Comparison of ENCODE assay signal across 8 cellular contexts in the genomic region with DNA sequence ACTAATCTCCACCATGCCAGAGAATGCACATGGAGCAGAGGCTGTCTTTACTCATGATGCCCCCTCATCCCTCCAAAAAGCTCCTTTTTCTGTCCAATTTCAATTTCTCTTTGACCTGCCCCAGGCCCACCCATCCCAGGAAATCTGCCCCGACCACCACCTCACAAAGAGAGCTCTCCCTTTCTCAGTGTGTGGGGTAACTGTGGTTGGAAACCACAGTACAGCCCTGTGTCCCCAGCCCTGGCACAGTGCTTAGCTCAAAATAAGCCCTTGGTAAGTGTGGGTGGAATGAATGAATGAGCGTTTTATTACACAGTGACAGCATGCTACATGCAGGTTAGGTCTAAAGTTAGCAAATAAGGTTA.
DNase-seq lines count a peak whose midpoint lies in the region; ATAC-seq and TF ChIP-seq lines count a peak whose summit lies in the region.

No MANE protein-coding gene starts in this region.

- H3K4me3 ChIP-seq in MM.1S (ENCODE audit: low read length) (no peak overlapping the region), coronary artery (no peak overlapping the region)

- H3K27ac ChIP-seq in MM.1S (ENCODE audit: low read length) (peak overlapping the region; percentile 96), layer of hippocampus (ENCODE audit: low read depth, low read length) (peak overlapping the region; percentile 14), coronary artery (peak overlapping the region in 1 of 2 donors; percentile 80)

- DNase-seq in MM.1S (peak; percentile 69), NCI-H1417 treated with DMSO at 0.1 percent for 48 hours (lab: John Stamatoyannopoulos, UW) (no peak), DMS79 treated with DMSO at 0.1 percent for 48 hours (lab: John Stamatoyannopoulos, UW) (no peak), T-helper 9 cell (no peak), coronary artery (ENCODE audit: low spot score) (no peak)

- TF ChIP-seq CTCF in MM.1S (IDR thresholded peaks at IDR 0.05; ENCODE audit: low read length), result no peak
- TF ChIP-seq CTCF in coronary artery (IDR thresholded peaks at IDR 0.05), result no peak

- no peaks in the 10 kb centered on the region for H3K36me3 ChIP-seq in MM.1S (replicated peaks; ENCODE audit: insufficient read depth, low read length)

- no peaks in the 10 kb centered on the region for H3K79me2 ChIP-seq in MM.1S (ENCODE audit: low read length)

- peaks cover 31% of the 10 kb centered on the region for H3F3A ChIP-seq in MM.1S (ENCODE audit: insufficient read depth, low read length)

- H3K9me2 ChIP-seq in MM.1S (replicated peaks; ENCODE audit: insufficient read depth, low read length), result no peaks in the 10 kb centered on the region

- no peaks in the 10 kb centered on the region for H4K20me1 ChIP-seq in MM.1S (ENCODE audit: insufficient read depth, low read length)

- peak overlapping the region; percentile 74 for H2AFZ ChIP-seq in MM.1S (ENCODE audit: low read length)

- no peaks in the 10 kb centered on the region for H3K9me3 ChIP-seq in MM.1S (replicated peaks; ENCODE audit: insufficient read depth, low read length)

- peak overlapping the region; percentile 58 for H3K9ac ChIP-seq in MM.1S (ENCODE audit: low read length)

- ATAC-seq in GM18858 (IDR thresholded peaks at IDR 0.05; ENCODE audit: unreplicated experiment) (peak; percentile 24), GM21825 (IDR thresholded peaks at IDR 0.05; ENCODE audit: unreplicated experiment) (peak; percentile 22)

- H3K4me2 ChIP-seq in MM.1S (ENCODE audit: low read depth, low read length), result peak overlapping the region; percentile 51

- H3K4me1 ChIP-seq in MM.1S (ENCODE audit: low read length), result peaks cover 49% of the 10 kb centered on the region

- H3K27me3 ChIP-seq in MM.1S (replicated peaks; ENCODE audit: insufficient read depth, low read length) (no peaks in the 10 kb centered on the region), layer of hippocampus (ENCODE audit: control insufficient read depth, insufficient read depth, low read length) (no peaks in the 10 kb centered on the region)
